10 cellular contexts compared by ENCODE assay signal in genomic region chr3:56784452-56785001, GRCh38. TPM values are rescaled to one million over a fixed set of nuclear protein-coding genes. Genes with fewer than 3 reads are reported as not detected.
DNase-seq lines count a peak whose midpoint lies in the region; ATAC-seq and TF ChIP-seq lines count a peak whose summit lies in the region.
"Had no signal": no experiment of that assay in that cellular context is flagged by ENCODE, and none has a peak within 500 bp of the region (broad histone marks: within the 10 kb centered on the region; RNA-seq: fewer than 3 reads in every experiment).

No MANE protein-coding gene starts in this region.

- no peak for TF ChIP-seq EP300 in suprapubic skin (IDR thresholded peaks at IDR 0.05)

- ATAC-seq in activated CD4-positive, alpha-beta T cell treated with anti-CD3 and anti-CD28 coated beads for 36 hours: no peak
- ATAC-seq in memory B cell (ENCODE audit: low read depth) (no peak), left lobe of liver (no peak)

- no peaks in the 10 kb centered on the region for H3K27me3 ChIP-seq in suprapubic skin

- 81% methylated on average over 5 of the region's 5 CpGs for WGBS in suprapubic skin

- peak overlapping the region; percentile 75 for H3K27ac ChIP-seq in suprapubic skin
- H3K27ac ChIP-seq in caudate nucleus (ENCODE audit: low read depth, low read length): no peak overlapping the region

- POLR2A ChIA-PET in activated CD4-positive, alpha-beta T cell treated with anti-CD3 and anti-CD28 coated beads for 36 hours (lab: Charles Lee): interaction anchor here (0.9 kb wide), 1 partner anchor 16 kb away, joined by 4 read pairs; no protein-coding TSS in a partner anchor

- intact Hi-C loops in activated CD4-positive, alpha-beta T cell treated with anti-CD3 and anti-CD28 coated beads for 36 hours (cut with DNase I, micrococcal nuclease): loop anchor here (1.0 to 10.0 kb wide), 6 partner anchors 16 to 810 kb away; partner anchors contain the start of genes CCDC66 (in 2 of the 2), ARF4 (in 1 of the 2) and ARHGEF3 (in 1 of the 2)
- intact Hi-C loops in activated T-helper 2 cell treated with anti-CD3 and anti-CD28 coated beads, Interferon-gamma antibody, Interleukin-2, Interleukin-4, amounts not matched to agents 10 μg/mL and 5 μg/mL and 100 μg/mL, durations not matched to agents 14 hours and 24 hours and 36 hours (cut with micrococcal nuclease): loop anchor here (2.0 to 5.0 kb wide), 2 partner anchors 14 to 93 kb away; no protein-coding TSS in a partner anchor

- H3K4me1 Mint-ChIP-seq in activated CD4-positive, alpha-beta T cell treated with anti-CD3 and anti-CD28 coated beads for 36 hours: peaks cover 100% of the 10 kb centered on the region
- peaks cover 86% of the 10 kb centered on the region for H3K4me1 Mint-ChIP-seq in activated T-helper 2 cell treated with anti-CD3 and anti-CD28 coated beads, Interferon-gamma antibody, Interleukin-2, Interleukin-4, amounts not matched to agents 10 μg/mL and 5 μg/mL and 100 μg/mL, durations not matched to agents 14 hours and 24 hours and 36 hours (ENCODE audit: low read depth)
- peaks cover 36% of the 10 kb centered on the region for H3K4me1 Mint-ChIP-seq in memory B cell

- H3K9me3 ChIP-seq in suprapubic skin: no peaks in the 10 kb centered on the region

- no peak for TF ChIP-seq POLR2A in suprapubic skin (IDR thresholded peaks at IDR 0.05)

- TF ChIP-seq CTCF in suprapubic skin (IDR thresholded peaks at IDR 0.05): no peak
- no peak for TF ChIP-seq CTCF in GM20000 (IDR thresholded peaks at IDR 0.05; ENCODE audit: extremely low read depth, missing control alignments)

- CTCF ChIA-PET in activated CD4-positive, alpha-beta T cell treated with anti-CD3 and anti-CD28 coated beads for 36 hours (lab: Charles Lee): interaction anchor here (0.6 to 16.2 kb wide), 7 partner anchors 16 to 211 kb away, joined by 3 to 270 read pairs (median 4); partner anchors contain the start of gene ARHGEF3

- H3K36me3 Mint-ChIP-seq in activated CD4-positive, alpha-beta T cell treated with anti-CD3 and anti-CD28 coated beads for 36 hours (ENCODE audit: low read depth): peaks cover 28% of the 10 kb centered on the region
- peaks cover 46% of the 10 kb centered on the region for H3K36me3 Mint-ChIP-seq in activated T-helper 2 cell treated with anti-CD3 and anti-CD28 coated beads, Interferon-gamma antibody, Interleukin-2, Interleukin-4, amounts not matched to agents 10 μg/mL and 5 μg/mL and 100 μg/mL, durations not matched to agents 14 hours and 24 hours and 36 hours (ENCODE audit: low read depth)
- H3K36me3 Mint-ChIP-seq in memory B cell: peaks cover 8% of the 10 kb centered on the region

- peaks cover 69% of the 10 kb centered on the region for H3K4me1 ChIP-seq in suprapubic skin

- DNase-seq in activated CD4-positive, alpha-beta T cell treated with anti-CD3 and anti-CD28 coated beads for 36 hours: no peak
- no peak for DNase-seq in activated CD4-positive, alpha-beta T cell treated with anti-CD3 and anti-CD28 coated beads, Interleukin-2, amount 50 U/mL, for 1 hour
- DNase-seq in activated T-helper 2 cell treated with anti-CD3 and anti-CD28 coated beads, Interferon-gamma antibody, Interleukin-2, Interleukin-4, amounts not matched to agents 10 μg/mL and 5 μg/mL and 100 μg/mL, durations not matched to agents 14 hours and 24 hours and 36 hours (ENCODE audit: low spot score): no peak
- DNase-seq in memory B cell (ENCODE audit: low spot score in 2 of 2) (no peak), suprapubic skin (ENCODE audit: low spot score in 2 of 2) (no peak), caudate nucleus (lab: John Stamatoyannopoulos, UW) (no peak), GM20000 (ENCODE audit: low spot score) (no peak), left lobe of liver (ENCODE audit: low spot score) (no peak)
- DNase-seq: ACHN, NCI-H1048 had no signal

- H3K27me3 Mint-ChIP-seq in activated CD4-positive, alpha-beta T cell treated with anti-CD3 and anti-CD28 coated beads for 36 hours: no peaks in the 10 kb centered on the region
- no peaks in the 10 kb centered on the region for H3K27me3 Mint-ChIP-seq in activated T-helper 2 cell treated with anti-CD3 and anti-CD28 coated beads, Interferon-gamma antibody, Interleukin-2, Interleukin-4, amounts not matched to agents 10 μg/mL and 5 μg/mL and 100 μg/mL, durations not matched to agents 14 hours and 24 hours and 36 hours (ENCODE audit: low read depth)
- no peaks in the 10 kb centered on the region for H3K27me3 Mint-ChIP-seq in memory B cell

- H3K9me3 Mint-ChIP-seq in activated CD4-positive, alpha-beta T cell treated with anti-CD3 and anti-CD28 coated beads for 36 hours (ENCODE audit: low read depth): no peaks in the 10 kb centered on the region
- H3K9me3 Mint-ChIP-seq in activated T-helper 2 cell treated with anti-CD3 and anti-CD28 coated beads, Interferon-gamma antibody, Interleukin-2, Interleukin-4, amounts not matched to agents 10 μg/mL and 5 μg/mL and 100 μg/mL, durations not matched to agents 14 hours and 24 hours and 36 hours: no peaks in the 10 kb centered on the region
- no peaks in the 10 kb centered on the region for H3K9me3 Mint-ChIP-seq in memory B cell

- H3K4me3 Mint-ChIP-seq in activated CD4-positive, alpha-beta T cell treated with anti-CD3 and anti-CD28 coated beads for 36 hours: peak overlapping the region; percentile 65
- H3K4me3 Mint-ChIP-seq in activated T-helper 2 cell treated with anti-CD3 and anti-CD28 coated beads, Interferon-gamma antibody, Interleukin-2, Interleukin-4, amounts not matched to agents 10 μg/mL and 5 μg/mL and 100 μg/mL, durations not matched to agents 14 hours and 24 hours and 36 hours (ENCODE audit: low read depth): peak overlapping the region; percentile 76
- H3K4me3 Mint-ChIP-seq in memory B cell: no peak overlapping the region

- H3K4me3 ChIP-seq in suprapubic skin: no peak overlapping the region

- peak overlapping the region; percentile 97 for H3K27ac Mint-ChIP-seq in activated CD4-positive, alpha-beta T cell treated with anti-CD3 and anti-CD28 coated beads for 36 hours
- H3K27ac Mint-ChIP-seq in activated T-helper 2 cell treated with anti-CD3 and anti-CD28 coated beads, Interferon-gamma antibody, Interleukin-2, Interleukin-4, amounts not matched to agents 10 μg/mL and 5 μg/mL and 100 μg/mL, durations not matched to agents 14 hours and 24 hours and 36 hours: peak overlapping the region; percentile 95
- peak overlapping the region; percentile 26 for H3K27ac Mint-ChIP-seq in memory B cell

- H3K36me3 ChIP-seq in suprapubic skin: no peaks in the 10 kb centered on the region

RNA-seq across cellular contexts. Expression of gene ARHGEF3, which starts 17.2 kb away (rescaled TPM):
- 10 to 100 TPM; 34.4 to 38.3 TPM for total RNA-seq in activated CD4-positive, alpha-beta T cell treated with anti-CD3 and anti-CD28 coated beads for 36 hours
- 38.3 and 38.6 TPM in 2 replicates for total RNA-seq in activated T-helper 2 cell treated with anti-CD3 and anti-CD28 coated beads, Interferon-gamma antibody, Interleukin-2, Interleukin-4, amounts not matched to agents 10 μg/mL and 5 μg/mL and 100 μg/mL, durations not matched to agents 14 hours and 24 hours and 36 hours
- 10 to 100 TPM; 16.3 to 23.0 (median 19.8) TPM for total RNA-seq in suprapubic skin
- total RNA-seq in left lobe of liver: 1.5 TPM

Comparison
In these comparisons a context has a peak if more than half of its experiments do, and no peak if none do; other contexts are left out.
1. H3K27ac Mint-ChIP-seq: peak in every context shown above with its lines; median percentile 97 in activated CD4-positive, alpha-beta T cell treated with anti-CD3 and anti-CD28 coated beads for 36 hours; 95 in activated T-helper 2 cell treated with anti-CD3 and anti-CD28 coated beads, Interferon-gamma antibody, Interleukin-2, Interleukin-4, amounts not matched to agents 10 μg/mL and 5 μg/mL and 100 μg/mL, durations not matched to agents 14 hours and 24 hours and 36 hours; 26 in memory B cell.